ENCODE assay signal across 13 cellular contexts in genomic region chr18:22345733-22346132, GRCh38.
DNase-seq lines count a peak whose midpoint lies in the region; ATAC-seq and TF ChIP-seq lines count a peak whose summit lies in the region.
"Had no signal": no experiment of that assay in that cellular context is flagged by ENCODE, and none has a peak within 500 bp of the region (broad histone marks: within the 10 kb centered on the region; RNA-seq: fewer than 3 reads in every experiment).

No MANE protein-coding gene starts in this region.

- peak overlapping the region; percentile 75 for H3K27ac ChIP-seq in CD8-positive, alpha-beta T cell (ENCODE audit: low read depth, low read length)
- peak overlapping the region; percentile 57 to 97 (median 84) for H3K27ac ChIP-seq in Peyer's patch
- peak overlapping the region in 3 of 4 donors; percentile 60 to 81 (median 75) for H3K27ac ChIP-seq in esophagus muscularis mucosa (replicated peaks in 1 of 4)
- H3K27ac ChIP-seq in sigmoid colon: peak overlapping the region in 3 of 4 donors; percentile 5 to 79 (median 49)
- H3K27ac ChIP-seq: foreskin keratinocyte had no signal

- TF ChIP-seq POLR2A in Peyer's patch (IDR thresholded peaks at IDR 0.05) (no peak), esophagus muscularis mucosa (IDR thresholded peaks at IDR 0.05; ENCODE audit: low read depth) (no peak), sigmoid colon (IDR thresholded peaks at IDR 0.05) (no peak)

- H3K4me3 ChIP-seq in CD8-positive, alpha-beta T cell (ENCODE audit: low read depth, low read length): peak overlapping the region; percentile 8
- H3K4me3 ChIP-seq in Peyer's patch (no peak overlapping the region), esophagus muscularis mucosa (no peak overlapping the region), sigmoid colon (no peak overlapping the region)

- peaks cover 16% of the 10 kb centered on the region for H3K36me3 Mint-ChIP-seq in CD8-positive, alpha-beta T cell

- TF ChIP-seq CTCF in CD8-positive, alpha-beta T cell (IDR thresholded peaks at IDR 0.05): no peak
- TF ChIP-seq CTCF in Peyer's patch (IDR thresholded peaks at IDR 0.05): no peak
- no peak for TF ChIP-seq CTCF in esophagus muscularis mucosa (IDR thresholded peaks at IDR 0.05)
- no peak for TF ChIP-seq CTCF in sigmoid colon (IDR thresholded peaks at IDR 0.05)

- POLR2A ChIA-PET in CD8-positive, alpha-beta T cell (lab: Charles Lee): interaction anchor here (0.8 to 3.0 kb wide), 9 partner anchors 9 to 1670 kb away, joined by 3 to 7 read pairs (median 3); no protein-coding TSS in a partner anchor

- H3K27me3 Mint-ChIP-seq in CD8-positive, alpha-beta T cell (ENCODE audit: low read depth): peaks cover 7% of the 10 kb centered on the region

- CTCF ChIA-PET in CD8-positive, alpha-beta T cell (lab: Charles Lee): interaction anchor here (0.6 to 1.9 kb wide), 3 partner anchors 9 to 107 kb away, joined by 3 to 7 read pairs (median 3); no protein-coding TSS in a partner anchor

- peak overlapping the region; percentile 98 for H3K27ac Mint-ChIP-seq in CD8-positive, alpha-beta T cell
- H3K27ac Mint-ChIP-seq: activated CD4-positive, alpha-beta T cell treated with anti-CD3 and anti-CD28 coated beads for 36 hours had no signal

- H3K36me3 ChIP-seq in CD8-positive, alpha-beta T cell (ENCODE audit: insufficient read depth, low read length): no peaks in the 10 kb centered on the region
- H3K36me3 ChIP-seq in Peyer's patch (no peaks in the 10 kb centered on the region), esophagus muscularis mucosa (no peaks in the 10 kb centered on the region), sigmoid colon (no peaks in the 10 kb centered on the region)

- H3K9me3 ChIP-seq in CD8-positive, alpha-beta T cell (ENCODE audit: low read length): no peaks in the 10 kb centered on the region
- no peaks in the 10 kb centered on the region for H3K9me3 ChIP-seq in Peyer's patch
- no peaks in the 10 kb centered on the region for H3K9me3 ChIP-seq in esophagus muscularis mucosa
- no peaks in the 10 kb centered on the region for H3K9me3 ChIP-seq in sigmoid colon

- ATAC-seq in CD8-positive, alpha-beta T cell: no peak
- ATAC-seq in HG02884 (IDR thresholded peaks at IDR 0.05; ENCODE audit: unreplicated experiment): no peak
- ATAC-seq: activated CD4-positive, alpha-beta T cell treated with anti-CD3 and anti-CD28 coated beads for 36 hours; foreskin keratinocyte had no signal

- peak overlapping the region; percentile 91 for H3K4me3 Mint-ChIP-seq in CD8-positive, alpha-beta T cell
- H3K4me3 Mint-ChIP-seq: activated CD4-positive, alpha-beta T cell treated with anti-CD3 and anti-CD28 coated beads for 36 hours had no signal

- 48% methylated on average over 2 of the region's 2 CpGs for WGBS in esophagus muscularis mucosa
- 55 to 64% methylated on average over 2 of the region's 2 CpGs for whole genome bisulfite sequencing in sigmoid colon, 2 donors

- TF ChIP-seq EP300 in esophagus muscularis mucosa (IDR thresholded peaks at IDR 0.05) (no peak), sigmoid colon (IDR thresholded peaks at IDR 0.05) (no peak)

- H3K4me1 Mint-ChIP-seq in CD8-positive, alpha-beta T cell (ENCODE audit: low read depth): peaks cover 72% of the 10 kb centered on the region

- H3K9me3 Mint-ChIP-seq in CD8-positive, alpha-beta T cell: no peaks in the 10 kb centered on the region

- peaks cover 62% of the 10 kb centered on the region for H3K4me1 ChIP-seq in CD8-positive, alpha-beta T cell (ENCODE audit: insufficient read depth, low read length)
- H3K4me1 ChIP-seq in Peyer's patch: peaks cover 0 to 38% (median 6%) of the 10 kb centered on the region in 4 donors
- peaks cover 38 to 46% (median 42%) of the 10 kb centered on the region in 4 donors for H3K4me1 ChIP-seq in esophagus muscularis mucosa
- peaks cover 0 to 28% (median 23%) of the 10 kb centered on the region in 4 donors for H3K4me1 ChIP-seq in sigmoid colon
- H3K4me1 ChIP-seq: foreskin keratinocyte had no signal

- intact Hi-C loops in CD8-positive, alpha-beta T cell (cut with DNase I, micrococcal nuclease): loop anchor here (2.0 kb wide), 2 partner anchors 19 to 63 kb away; no protein-coding TSS in a partner anchor
- intact Hi-C loops in esophagus muscularis mucosa (cut with DNase I) (no loop called here), sigmoid colon (cut with DNase I) (loop anchor here (5.0 to 10.0 kb wide), 2 partner anchors 151 to 178 kb away; partner anchors contain the start of gene GATA6)

- no peaks in the 10 kb centered on the region for H3K27me3 ChIP-seq in CD8-positive, alpha-beta T cell (ENCODE audit: insufficient read depth, low read length)
- H3K27me3 ChIP-seq in Peyer's patch (no peaks in the 10 kb centered on the region), esophagus muscularis mucosa (peaks cover 0 to 7% (median 0%) of the 10 kb centered on the region in 4 donors), sigmoid colon (peaks cover 0 to 7% (median 0%) of the 10 kb centered on the region in 3 donors)

- no peak for DNase-seq in CD8-positive, alpha-beta T cell
- no peak for DNase-seq in Peyer's patch
- peak; percentile 45 for DNase-seq in esophagus muscularis mucosa (ENCODE audit: extremely low spot score)
- no peak for DNase-seq in sigmoid colon
- no peak for DNase-seq in GM19238 (ENCODE audit: insufficient read length, low spot score)
- DNase-seq in COR-L47 (lab: John Stamatoyannopoulos, UW): no peak
- no peak for DNase-seq in cerebellar nuclear complex (lab: John Stamatoyannopoulos, UW)
- DNase-seq: activated CD4-positive, alpha-beta T cell treated with anti-CD3 and anti-CD28 coated beads for 36 hours; activated effector memory CD4-positive, alpha-beta T cell treated with anti-CD3 and anti-CD28 coated beads, Interleukin-2, amount 50 U/mL, for 16 hours; NCI-H2107; stimulated activated CD4-positive, alpha-beta T cell treated with anti-CD3 and anti-CD28 coated beads, Interleukin-2, amount 100 ng/mL, for 48 hours had no signal
